In the genomic region with DNA sequence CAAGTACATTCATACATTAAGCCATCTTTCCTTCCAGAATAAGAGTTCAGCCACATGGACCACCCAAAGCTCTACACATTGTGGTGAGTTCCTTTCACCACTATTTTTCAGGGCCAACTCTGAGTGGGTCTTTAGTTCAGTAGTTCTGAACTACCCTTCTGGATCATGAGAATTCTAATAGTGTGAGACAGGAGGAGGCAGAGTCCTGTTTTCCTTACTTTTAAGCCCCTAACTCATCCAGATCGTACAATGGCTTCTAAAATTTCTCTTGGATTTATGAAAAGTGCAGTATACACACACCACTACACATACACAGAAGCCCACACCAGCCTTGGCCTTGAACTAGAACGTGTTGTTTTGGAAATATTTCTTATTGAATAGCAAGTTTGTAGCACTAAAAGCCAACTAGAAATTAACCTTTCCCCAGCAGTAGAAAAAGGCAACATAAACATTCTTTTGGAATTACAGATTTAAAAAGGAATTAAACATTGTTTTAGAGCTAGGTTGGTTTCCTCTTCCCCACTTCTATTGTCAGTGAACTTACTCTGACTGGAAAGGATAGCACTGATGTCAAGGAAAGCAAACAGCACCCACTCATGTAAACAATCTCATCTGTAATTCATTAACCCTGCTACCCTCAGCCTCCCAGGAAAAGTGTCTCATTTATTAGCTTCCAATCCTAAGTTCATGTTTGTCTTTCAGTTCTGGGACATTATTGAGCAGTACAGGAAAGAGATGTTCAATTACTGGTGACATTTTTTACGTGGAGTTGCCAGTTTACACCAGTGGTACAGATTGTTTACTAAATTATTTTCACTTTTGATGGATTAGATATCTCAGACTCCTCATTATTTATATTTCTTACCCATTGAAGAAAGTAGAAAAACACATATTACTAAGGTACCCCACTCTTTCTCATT, we compare ENCODE assay signal across 1 cellular context.
TF ChIP-seq lines count a peak whose summit lies in the region.

No MANE protein-coding gene starts in this region.

TF ChIP-seq in HepG2, 621 proteins besides CTCF, POLR2A, EP300 and RAD21 (continued from another document and continues in another):
- TF ChIP-seq ZNF333 (CRISPR knock-in tag; IDR thresholded peaks at IDR 0.05; ENCODE audit: borderline replicate concordance) (no peak), NFE2L1 (CRISPR knock-in tag; IDR thresholded peaks at IDR 0.05; ENCODE audit: borderline replicate concordance) (no peak), ZNF652 (CRISPR knock-in tag; IDR thresholded peaks at IDR 0.05; ENCODE audit: borderline replicate concordance, low read depth) (peak; percentile 29; the same call in 1 of the 2 replicates), ZNF577 (CRISPR knock-in tag; IDR thresholded peaks at IDR 0.05; ENCODE audit: borderline replicate concordance, low read depth) (no peak), REL (CRISPR knock-in tag; conservative IDR thresholded peaks at IDR 0.05) (no peak), RCOR2 (CRISPR knock-in tag; IDR thresholded peaks at IDR 0.05) (0 out of 2 replicates have a peak, but pooled peaks have one; percentile 74), ARNT (IDR thresholded peaks at IDR 0.05) (no peak), HMG20A (CRISPR knock-in tag; IDR thresholded peaks at IDR 0.05; ENCODE audit: borderline replicate concordance) (peak; percentile 96), ZNF788 (CRISPR knock-in tag; IDR thresholded peaks at IDR 0.05; ENCODE audit: borderline replicate concordance) (no peak), ZBTB21 (CRISPR knock-in tag; IDR thresholded peaks at IDR 0.05) (no peak), ZNF75D (CRISPR knock-in tag; IDR thresholded peaks at IDR 0.05; ENCODE audit: borderline replicate concordance) (no peak), ZNF563 (CRISPR knock-in tag; IDR thresholded peaks at IDR 0.05) (no peak), ZNF230 (CRISPR knock-in tag; IDR thresholded peaks at IDR 0.05) (no peak), SIX4 (CRISPR knock-in tag; IDR thresholded peaks at IDR 0.05) (0 out of 2 replicates have a peak, but pooled peaks have one; percentile 43), MLLT10 (CRISPR knock-in tag; IDR thresholded peaks at IDR 0.05) (no peak), RAD51 (IDR thresholded peaks at IDR 0.05; ENCODE audit: borderline replicate concordance) (no peak), RFXAP (CRISPR knock-in tag; IDR thresholded peaks at IDR 0.05; ENCODE audit: borderline replicate concordance) (no peak), ZC3H4 (CRISPR knock-in tag; IDR thresholded peaks at IDR 0.05; ENCODE audit: borderline replicate concordance) (peak; percentile 57; the same call in 1 of the 2 replicates), ZNF432 (CRISPR knock-in tag; IDR thresholded peaks at IDR 0.05; ENCODE audit: borderline replicate concordance) (no peak), PCBP2 (optimal IDR thresholded peaks at IDR 0.05; ENCODE audit: low read depth, low read length, poor library complexity, severe bottlenecking) (no peak), TCF7 (IDR thresholded peaks at IDR 0.05; ENCODE audit: low read depth) (peak; percentile 87), KLF6 (CRISPR knock-in tag; IDR thresholded peaks at IDR 0.05) (no peak), TP53 (CRISPR knock-in tag; conservative IDR thresholded peaks at IDR 0.05) (no peak), JUN (CRISPR knock-in tag; IDR thresholded peaks at IDR 0.05) (peak; percentile 41; the same call in 1 of the 2 replicates), HNF4A (CRISPR knock-in tag; IDR thresholded peaks at IDR 0.05) (peak; percentile 93), ZNF496 (CRISPR knock-in tag; IDR thresholded peaks at IDR 0.05; ENCODE audit: insufficient replicate concordance) (no peak), ZNF879 (CRISPR knock-in tag; IDR thresholded peaks at IDR 0.05) (no peak), ZNF44 (CRISPR knock-in tag; IDR thresholded peaks at IDR 0.05) (0 out of 2 replicates have a peak, but pooled peaks have one; percentile 38), HNRNPUL1 (IDR thresholded peaks at IDR 0.05; ENCODE audit: low read depth, low read length) (peak; percentile 99), ZNF720 (CRISPR knock-in tag; IDR thresholded peaks at IDR 0.05) (no peak), KMT2A (CRISPR knock-in tag; IDR thresholded peaks at IDR 0.05) (no peak), ZIK1 (CRISPR knock-in tag; IDR thresholded peaks at IDR 0.05; ENCODE audit: borderline replicate concordance, low read depth) (no peak), ZNF180 (CRISPR knock-in tag; IDR thresholded peaks at IDR 0.05; ENCODE audit: borderline replicate concordance, low read depth) (no peak), SETDB1 (CRISPR knock-in tag; IDR thresholded peaks at IDR 0.05; ENCODE audit: borderline replicate concordance) (no peak), ZNF205 (CRISPR knock-in tag; IDR thresholded peaks at IDR 0.05) (peak; percentile 47; the same call in 1 of the 2 replicates), ZFP41 (CRISPR knock-in tag; IDR thresholded peaks at IDR 0.05; ENCODE audit: borderline replicate concordance) (no peak), TCF7L2 (IDR thresholded peaks at IDR 0.05; ENCODE audit: low read depth, low read length) (peak; percentile 65), TBX3 (IDR thresholded peaks at IDR 0.05; ENCODE audit: borderline replicate concordance) (peak; percentile 59; the same call in 1 of the 2 replicates), ZNF350 (CRISPR knock-in tag; IDR thresholded peaks at IDR 0.05; ENCODE audit: borderline replicate concordance, low read depth) (no peak), ZNF468 (CRISPR knock-in tag; IDR thresholded peaks at IDR 0.05) (no peak)
- TF ChIP-seq, protein P1, sequence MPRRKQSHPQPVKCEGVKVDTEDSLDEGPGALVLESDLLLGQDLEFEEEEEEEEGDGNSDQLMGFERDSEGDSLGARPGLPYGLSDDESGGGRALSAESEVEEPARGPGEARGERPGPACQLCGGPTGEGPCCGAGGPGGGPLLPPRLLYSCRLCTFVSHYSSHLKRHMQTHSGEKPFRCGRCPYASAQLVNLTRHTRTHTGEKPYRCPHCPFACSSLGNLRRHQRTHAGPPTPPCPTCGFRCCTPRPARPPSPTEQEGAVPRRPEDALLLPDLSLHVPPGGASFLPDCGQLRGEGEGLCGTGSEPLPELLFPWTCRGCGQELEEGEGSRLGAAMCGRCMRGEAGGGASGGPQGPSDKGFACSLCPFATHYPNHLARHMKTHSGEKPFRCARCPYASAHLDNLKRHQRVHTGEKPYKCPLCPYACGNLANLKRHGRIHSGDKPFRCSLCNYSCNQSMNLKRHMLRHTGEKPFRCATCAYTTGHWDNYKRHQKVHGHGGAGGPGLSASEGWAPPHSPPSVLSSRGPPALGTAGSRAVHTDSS (CRISPR knock-in tag; conservative IDR thresholded peaks at IDR 0.05): no peak
- TF ChIP-seq, protein P2, sequence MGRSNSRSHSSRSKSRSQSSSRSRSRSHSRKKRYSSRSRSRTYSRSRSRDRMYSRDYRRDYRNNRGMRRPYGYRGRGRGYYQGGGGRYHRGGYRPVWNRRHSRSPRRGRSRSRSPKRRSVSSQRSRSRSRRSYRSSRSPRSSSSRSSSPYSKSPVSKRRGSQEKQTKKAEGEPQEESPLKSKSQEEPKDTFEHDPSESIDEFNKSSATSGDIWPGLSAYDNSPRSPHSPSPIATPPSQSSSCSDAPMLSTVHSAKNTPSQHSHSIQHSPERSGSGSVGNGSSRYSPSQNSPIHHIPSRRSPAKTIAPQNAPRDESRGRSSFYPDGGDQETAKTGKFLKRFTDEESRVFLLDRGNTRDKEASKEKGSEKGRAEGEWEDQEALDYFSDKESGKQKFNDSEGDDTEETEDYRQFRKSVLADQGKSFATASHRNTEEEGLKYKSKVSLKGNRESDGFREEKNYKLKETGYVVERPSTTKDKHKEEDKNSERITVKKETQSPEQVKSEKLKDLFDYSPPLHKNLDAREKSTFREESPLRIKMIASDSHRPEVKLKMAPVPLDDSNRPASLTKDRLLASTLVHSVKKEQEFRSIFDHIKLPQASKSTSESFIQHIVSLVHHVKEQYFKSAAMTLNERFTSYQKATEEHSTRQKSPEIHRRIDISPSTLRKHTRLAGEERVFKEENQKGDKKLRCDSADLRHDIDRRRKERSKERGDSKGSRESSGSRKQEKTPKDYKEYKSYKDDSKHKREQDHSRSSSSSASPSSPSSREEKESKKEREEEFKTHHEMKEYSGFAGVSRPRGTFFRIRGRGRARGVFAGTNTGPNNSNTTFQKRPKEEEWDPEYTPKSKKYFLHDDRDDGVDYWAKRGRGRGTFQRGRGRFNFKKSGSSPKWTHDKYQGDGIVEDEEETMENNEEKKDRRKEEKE (IDR thresholded peaks at IDR 0.05): no peak
- TF ChIP-seq, protein P3, sequence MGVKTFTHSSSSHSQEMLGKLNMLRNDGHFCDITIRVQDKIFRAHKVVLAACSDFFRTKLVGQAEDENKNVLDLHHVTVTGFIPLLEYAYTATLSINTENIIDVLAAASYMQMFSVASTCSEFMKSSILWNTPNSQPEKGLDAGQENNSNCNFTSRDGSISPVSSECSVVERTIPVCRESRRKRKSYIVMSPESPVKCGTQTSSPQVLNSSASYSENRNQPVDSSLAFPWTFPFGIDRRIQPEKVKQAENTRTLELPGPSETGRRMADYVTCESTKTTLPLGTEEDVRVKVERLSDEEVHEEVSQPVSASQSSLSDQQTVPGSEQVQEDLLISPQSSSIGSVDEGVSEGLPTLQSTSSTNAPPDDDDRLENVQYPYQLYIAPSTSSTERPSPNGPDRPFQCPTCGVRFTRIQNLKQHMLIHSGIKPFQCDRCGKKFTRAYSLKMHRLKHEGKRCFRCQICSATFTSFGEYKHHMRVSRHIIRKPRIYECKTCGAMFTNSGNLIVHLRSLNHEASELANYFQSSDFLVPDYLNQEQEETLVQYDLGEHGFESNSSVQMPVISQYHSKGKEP (CRISPR knock-in tag; IDR thresholded peaks at IDR 0.05): no peak
- TF ChIP-seq, protein P4, sequence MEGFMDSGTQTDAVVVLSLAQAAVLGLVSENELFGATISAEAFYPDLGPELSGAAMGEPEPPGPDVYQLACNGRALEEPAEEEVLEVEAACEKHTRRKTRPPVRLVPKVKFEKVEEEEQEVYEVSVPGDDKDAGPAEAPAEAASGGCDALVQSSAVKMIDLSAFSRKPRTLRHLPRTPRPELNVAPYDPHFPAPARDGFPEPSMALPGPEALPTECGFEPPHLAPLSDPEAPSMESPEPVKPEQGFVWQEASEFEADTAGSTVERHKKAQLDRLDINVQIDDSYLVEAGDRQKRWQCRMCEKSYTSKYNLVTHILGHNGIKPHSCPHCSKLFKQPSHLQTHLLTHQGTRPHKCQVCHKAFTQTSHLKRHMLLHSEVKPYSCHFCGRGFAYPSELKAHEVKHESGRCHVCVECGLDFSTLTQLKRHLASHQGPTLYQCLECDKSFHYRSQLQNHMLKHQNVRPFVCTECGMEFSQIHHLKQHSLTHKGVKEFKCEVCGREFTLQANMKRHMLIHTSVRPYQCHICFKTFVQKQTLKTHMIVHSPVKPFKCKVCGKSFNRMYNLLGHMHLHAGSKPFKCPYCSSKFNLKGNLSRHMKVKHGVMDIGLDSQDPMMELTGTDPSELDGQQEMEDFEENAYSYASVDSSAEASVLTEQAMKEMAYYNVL (CRISPR knock-in tag; IDR thresholded peaks at IDR 0.05; ENCODE audit: borderline replicate concordance): no peak; the same call in 1 of the 2 replicates
- TF ChIP-seq, protein P5, sequence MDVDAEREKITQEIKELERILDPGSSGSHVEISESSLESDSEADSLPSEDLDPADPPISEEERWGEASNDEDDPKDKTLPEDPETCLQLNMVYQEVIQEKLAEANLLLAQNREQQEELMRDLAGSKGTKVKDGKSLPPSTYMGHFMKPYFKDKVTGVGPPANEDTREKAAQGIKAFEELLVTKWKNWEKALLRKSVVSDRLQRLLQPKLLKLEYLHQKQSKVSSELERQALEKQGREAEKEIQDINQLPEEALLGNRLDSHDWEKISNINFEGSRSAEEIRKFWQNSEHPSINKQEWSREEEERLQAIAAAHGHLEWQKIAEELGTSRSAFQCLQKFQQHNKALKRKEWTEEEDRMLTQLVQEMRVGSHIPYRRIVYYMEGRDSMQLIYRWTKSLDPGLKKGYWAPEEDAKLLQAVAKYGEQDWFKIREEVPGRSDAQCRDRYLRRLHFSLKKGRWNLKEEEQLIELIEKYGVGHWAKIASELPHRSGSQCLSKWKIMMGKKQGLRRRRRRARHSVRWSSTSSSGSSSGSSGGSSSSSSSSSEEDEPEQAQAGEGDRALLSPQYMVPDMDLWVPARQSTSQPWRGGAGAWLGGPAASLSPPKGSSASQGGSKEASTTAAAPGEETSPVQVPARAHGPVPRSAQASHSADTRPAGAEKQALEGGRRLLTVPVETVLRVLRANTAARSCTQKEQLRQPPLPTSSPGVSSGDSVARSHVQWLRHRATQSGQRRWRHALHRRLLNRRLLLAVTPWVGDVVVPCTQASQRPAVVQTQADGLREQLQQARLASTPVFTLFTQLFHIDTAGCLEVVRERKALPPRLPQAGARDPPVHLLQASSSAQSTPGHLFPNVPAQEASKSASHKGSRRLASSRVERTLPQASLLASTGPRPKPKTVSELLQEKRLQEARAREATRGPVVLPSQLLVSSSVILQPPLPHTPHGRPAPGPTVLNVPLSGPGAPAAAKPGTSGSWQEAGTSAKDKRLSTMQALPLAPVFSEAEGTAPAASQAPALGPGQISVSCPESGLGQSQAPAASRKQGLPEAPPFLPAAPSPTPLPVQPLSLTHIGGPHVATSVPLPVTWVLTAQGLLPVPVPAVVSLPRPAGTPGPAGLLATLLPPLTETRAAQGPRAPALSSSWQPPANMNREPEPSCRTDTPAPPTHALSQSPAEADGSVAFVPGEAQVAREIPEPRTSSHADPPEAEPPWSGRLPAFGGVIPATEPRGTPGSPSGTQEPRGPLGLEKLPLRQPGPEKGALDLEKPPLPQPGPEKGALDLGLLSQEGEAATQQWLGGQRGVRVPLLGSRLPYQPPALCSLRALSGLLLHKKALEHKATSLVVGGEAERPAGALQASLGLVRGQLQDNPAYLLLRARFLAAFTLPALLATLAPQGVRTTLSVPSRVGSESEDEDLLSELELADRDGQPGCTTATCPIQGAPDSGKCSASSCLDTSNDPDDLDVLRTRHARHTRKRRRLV (CRISPR knock-in tag; IDR thresholded peaks at IDR 0.05): no peak
- TF ChIP-seq, protein P6, sequence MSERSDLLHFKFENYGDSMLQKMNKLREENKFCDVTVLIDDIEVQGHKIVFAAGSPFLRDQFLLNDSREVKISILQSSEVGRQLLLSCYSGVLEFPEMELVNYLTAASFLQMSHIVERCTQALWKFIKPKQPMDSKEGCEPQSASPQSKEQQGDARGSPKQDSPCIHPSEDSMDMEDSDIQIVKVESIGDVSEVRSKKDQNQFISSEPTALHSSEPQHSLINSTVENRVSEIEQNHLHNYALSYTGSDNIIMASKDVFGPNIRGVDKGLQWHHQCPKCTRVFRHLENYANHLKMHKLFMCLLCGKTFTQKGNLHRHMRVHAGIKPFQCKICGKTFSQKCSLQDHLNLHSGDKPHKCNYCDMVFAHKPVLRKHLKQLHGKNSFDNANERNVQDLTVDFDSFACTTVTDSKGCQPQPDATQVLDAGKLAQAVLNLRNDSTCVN (CRISPR knock-in tag; IDR thresholded peaks at IDR 0.05; ENCODE audit: borderline replicate concordance): no peak
- TF ChIP-seq, protein P7, sequence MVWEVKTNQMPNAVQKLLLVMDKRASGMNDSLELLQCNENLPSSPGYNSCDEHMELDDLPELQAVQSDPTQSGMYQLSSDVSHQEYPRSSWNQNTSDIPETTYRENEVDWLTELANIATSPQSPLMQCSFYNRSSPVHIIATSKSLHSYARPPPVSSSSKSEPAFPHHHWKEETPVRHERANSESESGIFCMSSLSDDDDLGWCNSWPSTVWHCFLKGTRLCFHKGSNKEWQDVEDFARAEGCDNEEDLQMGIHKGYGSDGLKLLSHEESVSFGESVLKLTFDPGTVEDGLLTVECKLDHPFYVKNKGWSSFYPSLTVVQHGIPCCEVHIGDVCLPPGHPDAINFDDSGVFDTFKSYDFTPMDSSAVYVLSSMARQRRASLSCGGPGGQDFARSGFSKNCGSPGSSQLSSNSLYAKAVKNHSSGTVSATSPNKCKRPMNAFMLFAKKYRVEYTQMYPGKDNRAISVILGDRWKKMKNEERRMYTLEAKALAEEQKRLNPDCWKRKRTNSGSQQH (CRISPR knock-in tag; IDR thresholded peaks at IDR 0.05; ENCODE audit: low read depth): no peak
- TF ChIP-seq, protein P8, sequence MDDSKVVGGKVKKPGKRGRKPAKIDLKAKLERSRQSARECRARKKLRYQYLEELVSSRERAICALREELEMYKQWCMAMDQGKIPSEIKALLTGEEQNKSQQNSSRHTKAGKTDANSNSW (CRISPR knock-in tag; IDR thresholded peaks at IDR 0.05; ENCODE audit: borderline replicate concordance): no peak
